ENCODE assay signal across 1 cellular context in genomic region chr1:1291611-1292441, GRCh38.
TF ChIP-seq lines count a peak whose summit lies in the region.

No MANE protein-coding gene starts in this region.

TF ChIP-seq in HepG2, 621 proteins besides CTCF, POLR2A, EP300 and RAD21 (continued from another document):
- TF ChIP-seq AFF4 (CRISPR knock-in tag; IDR thresholded peaks at IDR 0.05) (no peak), ZNF619 (CRISPR knock-in tag; IDR thresholded peaks at IDR 0.05) (peak; percentile 67; the same call in 1 of the 2 replicates), KDM2A (CRISPR knock-in tag; IDR thresholded peaks at IDR 0.05; ENCODE audit: borderline replicate concordance, low read depth) (peak; percentile 93), PBX3 (CRISPR knock-in tag; IDR thresholded peaks at IDR 0.05; ENCODE audit: borderline replicate concordance) (no peak), ZC3H13 (CRISPR knock-in tag; IDR thresholded peaks at IDR 0.05) (peak; percentile 65; the same call in 1 of the 2 replicates), SMC3 (IDR thresholded peaks at IDR 0.05; ENCODE audit: low read length) (peak; percentile 42), MTERF4 (CRISPR knock-in tag; IDR thresholded peaks at IDR 0.05) (no peak), GZF1 (CRISPR knock-in tag; IDR thresholded peaks at IDR 0.05) (no peak), PITX1 (CRISPR knock-in tag; IDR thresholded peaks at IDR 0.05) (peak; percentile 30; the same call in 1 of the 2 replicates), ZFYVE20 (CRISPR knock-in tag; IDR thresholded peaks at IDR 0.05; ENCODE audit: borderline replicate concordance, low read depth) (no peak), THAP11 (CRISPR knock-in tag; IDR thresholded peaks at IDR 0.05) (0 out of 2 replicates have a peak, but pooled peaks have one; percentile 24), ZNF501 (CRISPR knock-in tag; IDR thresholded peaks at IDR 0.05) (peak; percentile 19; the same call in 1 of the 2 replicates), ZNF326 (CRISPR knock-in tag; IDR thresholded peaks at IDR 0.05; ENCODE audit: borderline replicate concordance) (0 out of 2 replicates have a peak, but pooled peaks have one; percentile 19), NRL (CRISPR knock-in tag; IDR thresholded peaks at IDR 0.05; ENCODE audit: borderline replicate concordance) (0 out of 2 replicates have a peak, but pooled peaks have one; percentile 16), BCL3 (CRISPR knock-in tag; IDR thresholded peaks at IDR 0.05) (no peak), FUBP1 (CRISPR knock-in tag; IDR thresholded peaks at IDR 0.05; ENCODE audit: borderline replicate concordance) (no peak), STAG1 (CRISPR knock-in tag; IDR thresholded peaks at IDR 0.05) (peak; percentile 86), ZNF614 (CRISPR knock-in tag; IDR thresholded peaks at IDR 0.05; ENCODE audit: borderline replicate concordance) (no peak), AHR (CRISPR knock-in tag; IDR thresholded peaks at IDR 0.05) (no peak; the same call in 1 of the 2 replicates), ZNF850 (CRISPR knock-in tag; conservative IDR thresholded peaks at IDR 0.05) (no peak), ZBTB33 (CRISPR knock-in tag; IDR thresholded peaks at IDR 0.05) (peak; percentile 98), LCORL (IDR thresholded peaks at IDR 0.05) (no peak), LCORL (CRISPR knock-in tag; IDR thresholded peaks at IDR 0.05) (0 out of 2 replicates have a peak, but pooled peaks have one; percentile 65), FOXC1 (CRISPR knock-in tag; IDR thresholded peaks at IDR 0.05; ENCODE audit: borderline replicate concordance) (0 out of 2 replicates have a peak, but pooled peaks have one; percentile 58), ZNF563 (CRISPR knock-in tag; IDR thresholded peaks at IDR 0.05) (peak; percentile 39; the same call in 1 of the 2 replicates), ZBTB4 (CRISPR knock-in tag; IDR thresholded peaks at IDR 0.05; ENCODE audit: borderline replicate concordance) (0 out of 2 replicates have a peak, but pooled peaks have one; percentile 28), CBX2 (IDR thresholded peaks at IDR 0.05; ENCODE audit: low read depth, low read length) (no peak), CBX2 (CRISPR knock-in tag; IDR thresholded peaks at IDR 0.05; ENCODE audit: low read depth) (no peak), ZNF350 (CRISPR knock-in tag; IDR thresholded peaks at IDR 0.05; ENCODE audit: borderline replicate concordance, low read depth) (peak; percentile 52)
